1 cellular context compared by ENCODE assay signal in genomic region chr13:20566917-20567755, GRCh38.
TF ChIP-seq lines count a peak whose summit lies in the region.

IFT88 (plus strand) TSS chr13:20567157; CDS start chr13:20574386, 7,229 bp downstream.

TF ChIP-seq in HepG2, 621 proteins besides CTCF, POLR2A, EP300 and RAD21 (continued from another document and continues in another):
- no peak for TF ChIP-seq RERE (CRISPR knock-in tag; IDR thresholded peaks at IDR 0.05; ENCODE audit: low read depth)
- no peak for TF ChIP-seq NFKBIZ (CRISPR knock-in tag; IDR thresholded peaks at IDR 0.05)
- peak; percentile 33 for TF ChIP-seq GATAD2A (CRISPR knock-in tag; IDR thresholded peaks at IDR 0.05)
- 0 out of 2 replicates have a peak, but pooled peaks have one; percentile 12 for TF ChIP-seq DNMT3B (CRISPR knock-in tag; conservative IDR thresholded peaks at IDR 0.05)
- TF ChIP-seq, protein P1, sequence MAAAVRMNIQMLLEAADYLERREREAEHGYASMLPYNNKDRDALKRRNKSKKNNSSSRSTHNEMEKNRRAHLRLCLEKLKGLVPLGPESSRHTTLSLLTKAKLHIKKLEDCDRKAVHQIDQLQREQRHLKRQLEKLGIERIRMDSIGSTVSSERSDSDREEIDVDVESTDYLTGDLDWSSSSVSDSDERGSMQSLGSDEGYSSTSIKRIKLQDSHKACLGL (CRISPR knock-in tag; IDR thresholded peaks at IDR 0.05): peak; percentile 84; the same call in 1 of the 2 replicates
- TF ChIP-seq HCFC1 (IDR thresholded peaks at IDR 0.05; ENCODE audit: low read depth, low read length): no peak
- no peak for TF ChIP-seq NR3C1 (CRISPR knock-in tag; IDR thresholded peaks at IDR 0.05)
- TF ChIP-seq ZNF605 (CRISPR knock-in tag; IDR thresholded peaks at IDR 0.05): no peak; the same call in 1 of the 2 replicates
- TF ChIP-seq KDM5A (IDR thresholded peaks at IDR 0.05; ENCODE audit: borderline replicate concordance, low read length): peak; percentile 69; the same call in 1 of the 2 replicates
- peak; percentile 80; the same call in 1 of the 2 replicates for TF ChIP-seq E2F2 (CRISPR knock-in tag; IDR thresholded peaks at IDR 0.05; ENCODE audit: borderline replicate concordance)
- no peak for TF ChIP-seq ZNF678 (CRISPR knock-in tag; IDR thresholded peaks at IDR 0.05)
- TF ChIP-seq FOXK2 (IDR thresholded peaks at IDR 0.05): no peak
- TF ChIP-seq ZNF513 (CRISPR knock-in tag; conservative IDR thresholded peaks at IDR 0.05): no peak
- peak; percentile 90; the same call in 1 of the 2 replicates for TF ChIP-seq ZNF713 (CRISPR knock-in tag; IDR thresholded peaks at IDR 0.05)
- TF ChIP-seq ZNF607 (CRISPR knock-in tag; IDR thresholded peaks at IDR 0.05; ENCODE audit: borderline replicate concordance): peak; percentile 52; the same call in 1 of the 2 replicates
- TF ChIP-seq FOXJ3 (CRISPR knock-in tag; IDR thresholded peaks at IDR 0.05; ENCODE audit: borderline replicate concordance): no peak
- TF ChIP-seq, protein P2, sequence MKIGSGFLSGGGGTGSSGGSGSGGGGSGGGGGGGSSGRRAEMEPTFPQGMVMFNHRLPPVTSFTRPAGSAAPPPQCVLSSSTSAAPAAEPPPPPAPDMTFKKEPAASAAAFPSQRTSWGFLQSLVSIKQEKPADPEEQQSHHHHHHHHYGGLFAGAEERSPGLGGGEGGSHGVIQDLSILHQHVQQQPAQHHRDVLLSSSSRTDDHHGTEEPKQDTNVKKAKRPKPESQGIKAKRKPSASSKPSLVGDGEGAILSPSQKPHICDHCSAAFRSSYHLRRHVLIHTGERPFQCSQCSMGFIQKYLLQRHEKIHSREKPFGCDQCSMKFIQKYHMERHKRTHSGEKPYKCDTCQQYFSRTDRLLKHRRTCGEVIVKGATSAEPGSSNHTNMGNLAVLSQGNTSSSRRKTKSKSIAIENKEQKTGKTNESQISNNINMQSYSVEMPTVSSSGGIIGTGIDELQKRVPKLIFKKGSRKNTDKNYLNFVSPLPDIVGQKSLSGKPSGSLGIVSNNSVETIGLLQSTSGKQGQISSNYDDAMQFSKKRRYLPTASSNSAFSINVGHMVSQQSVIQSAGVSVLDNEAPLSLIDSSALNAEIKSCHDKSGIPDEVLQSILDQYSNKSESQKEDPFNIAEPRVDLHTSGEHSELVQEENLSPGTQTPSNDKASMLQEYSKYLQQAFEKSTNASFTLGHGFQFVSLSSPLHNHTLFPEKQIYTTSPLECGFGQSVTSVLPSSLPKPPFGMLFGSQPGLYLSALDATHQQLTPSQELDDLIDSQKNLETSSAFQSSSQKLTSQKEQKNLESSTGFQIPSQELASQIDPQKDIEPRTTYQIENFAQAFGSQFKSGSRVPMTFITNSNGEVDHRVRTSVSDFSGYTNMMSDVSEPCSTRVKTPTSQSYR (CRISPR knock-in tag; IDR thresholded peaks at IDR 0.05; ENCODE audit: borderline replicate concordance): no peak; the same call in 1 of the 2 replicates
- TF ChIP-seq WIZ (CRISPR knock-in tag; IDR thresholded peaks at IDR 0.05): no peak
- no peak for TF ChIP-seq TRIM24 (CRISPR knock-in tag; IDR thresholded peaks at IDR 0.05)
- 0 out of 2 replicates have a peak, but pooled peaks have one; percentile 59 for TF ChIP-seq ZNF367 (CRISPR knock-in tag; IDR thresholded peaks at IDR 0.05; ENCODE audit: borderline replicate concordance)
- TF ChIP-seq TOPORS (CRISPR knock-in tag; IDR thresholded peaks at IDR 0.05): no peak
- TF ChIP-seq HNRNPL (IDR thresholded peaks at IDR 0.05; ENCODE audit: low read depth, low read length): peak; percentile 94
- no peak for TF ChIP-seq ZMAT5 (CRISPR knock-in tag; IDR thresholded peaks at IDR 0.05; ENCODE audit: borderline replicate concordance, low read depth)
- TF ChIP-seq MLLT10 (CRISPR knock-in tag; IDR thresholded peaks at IDR 0.05): no peak
- TF ChIP-seq ZNF776 (CRISPR knock-in tag; IDR thresholded peaks at IDR 0.05): peak; percentile 69
- TF ChIP-seq SMARCC2 (IDR thresholded peaks at IDR 0.05): no peak
- peak; percentile 40; the same call in 1 of the 2 replicates for TF ChIP-seq PAX8 (CRISPR knock-in tag; IDR thresholded peaks at IDR 0.05; ENCODE audit: borderline replicate concordance)
- TF ChIP-seq, protein P3, sequence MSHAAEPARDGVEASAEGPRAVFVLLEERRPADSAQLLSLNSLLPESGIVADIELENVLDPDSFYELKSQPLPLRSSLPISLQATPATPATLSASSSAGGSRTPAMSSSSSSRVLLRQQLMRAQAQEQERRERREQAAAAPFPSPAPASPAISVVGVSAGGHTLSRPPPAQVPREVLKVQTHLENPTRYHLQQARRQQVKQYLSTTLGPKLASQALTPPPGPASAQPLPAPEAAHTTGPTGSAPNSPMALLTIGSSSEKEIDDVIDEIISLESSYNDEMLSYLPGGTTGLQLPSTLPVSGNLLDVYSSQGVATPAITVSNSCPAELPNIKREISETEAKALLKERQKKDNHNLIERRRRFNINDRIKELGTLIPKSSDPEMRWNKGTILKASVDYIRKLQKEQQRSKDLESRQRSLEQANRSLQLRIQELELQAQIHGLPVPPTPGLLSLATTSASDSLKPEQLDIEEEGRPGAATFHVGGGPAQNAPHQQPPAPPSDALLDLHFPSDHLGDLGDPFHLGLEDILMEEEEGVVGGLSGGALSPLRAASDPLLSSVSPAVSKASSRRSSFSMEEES (CRISPR knock-in tag; IDR thresholded peaks at IDR 0.05): no peak
- peak; percentile 43 for TF ChIP-seq FOXP4 (CRISPR knock-in tag; IDR thresholded peaks at IDR 0.05)
- TF ChIP-seq SMARCE1 (IDR thresholded peaks at IDR 0.05; ENCODE audit: borderline replicate concordance): no peak
- TF ChIP-seq ZNF720 (CRISPR knock-in tag; IDR thresholded peaks at IDR 0.05): no peak
- 0 out of 2 replicates have a peak, but pooled peaks have one; percentile 28 for TF ChIP-seq RXRA (CRISPR knock-in tag; IDR thresholded peaks at IDR 0.05)
- TF ChIP-seq NAIF1 (CRISPR knock-in tag; IDR thresholded peaks at IDR 0.05; ENCODE audit: borderline replicate concordance): peak; percentile 75; the same call in 1 of the 2 replicates
- peak; percentile 74 for TF ChIP-seq SP4 (CRISPR knock-in tag; IDR thresholded peaks at IDR 0.05)
- no peak for TF ChIP-seq ZNF329 (CRISPR knock-in tag; IDR thresholded peaks at IDR 0.05; ENCODE audit: low read depth)
- TF ChIP-seq RXRB (CRISPR knock-in tag; IDR thresholded peaks at IDR 0.05; ENCODE audit: borderline replicate concordance): peak; percentile 58
- TF ChIP-seq, protein P4, sequence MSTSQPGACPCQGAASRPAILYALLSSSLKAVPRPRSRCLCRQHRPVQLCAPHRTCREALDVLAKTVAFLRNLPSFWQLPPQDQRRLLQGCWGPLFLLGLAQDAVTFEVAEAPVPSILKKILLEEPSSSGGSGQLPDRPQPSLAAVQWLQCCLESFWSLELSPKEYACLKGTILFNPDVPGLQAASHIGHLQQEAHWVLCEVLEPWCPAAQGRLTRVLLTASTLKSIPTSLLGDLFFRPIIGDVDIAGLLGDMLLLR (CRISPR knock-in tag; IDR thresholded peaks at IDR 0.05): no peak
- peak; percentile 49; the same call in 1 of the 2 replicates for TF ChIP-seq ZMAT3 (CRISPR knock-in tag; conservative IDR thresholded peaks at IDR 0.05)
- TF ChIP-seq, protein P5, sequence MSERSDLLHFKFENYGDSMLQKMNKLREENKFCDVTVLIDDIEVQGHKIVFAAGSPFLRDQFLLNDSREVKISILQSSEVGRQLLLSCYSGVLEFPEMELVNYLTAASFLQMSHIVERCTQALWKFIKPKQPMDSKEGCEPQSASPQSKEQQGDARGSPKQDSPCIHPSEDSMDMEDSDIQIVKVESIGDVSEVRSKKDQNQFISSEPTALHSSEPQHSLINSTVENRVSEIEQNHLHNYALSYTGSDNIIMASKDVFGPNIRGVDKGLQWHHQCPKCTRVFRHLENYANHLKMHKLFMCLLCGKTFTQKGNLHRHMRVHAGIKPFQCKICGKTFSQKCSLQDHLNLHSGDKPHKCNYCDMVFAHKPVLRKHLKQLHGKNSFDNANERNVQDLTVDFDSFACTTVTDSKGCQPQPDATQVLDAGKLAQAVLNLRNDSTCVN (CRISPR knock-in tag; IDR thresholded peaks at IDR 0.05; ENCODE audit: borderline replicate concordance): no peak; the same call in 1 of the 2 replicates
- peak; percentile 78 for TF ChIP-seq ATF7-NPFF (CRISPR knock-in tag; IDR thresholded peaks at IDR 0.05; ENCODE audit: low read depth)
- TF ChIP-seq, protein P6, sequence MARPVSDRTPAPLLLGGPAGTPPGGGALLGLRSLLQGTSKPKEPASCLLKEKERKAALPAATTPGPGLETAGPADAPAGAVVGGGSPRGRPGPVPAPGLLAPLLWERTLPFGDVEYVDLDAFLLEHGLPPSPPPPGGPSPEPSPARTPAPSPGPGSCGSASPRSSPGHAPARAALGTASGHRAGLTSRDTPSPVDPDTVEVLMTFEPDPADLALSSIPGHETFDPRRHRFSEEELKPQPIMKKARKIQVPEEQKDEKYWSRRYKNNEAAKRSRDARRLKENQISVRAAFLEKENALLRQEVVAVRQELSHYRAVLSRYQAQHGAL (CRISPR knock-in tag; IDR thresholded peaks at IDR 0.05; ENCODE audit: not compliant biosample characterization): no peak
- peak; percentile 75 for TF ChIP-seq DR1 (CRISPR knock-in tag; IDR thresholded peaks at IDR 0.05)
- no peak for TF ChIP-seq ZNF564 (CRISPR knock-in tag; IDR thresholded peaks at IDR 0.05)
- TF ChIP-seq ZFAT (CRISPR knock-in tag; conservative IDR thresholded peaks at IDR 0.05): no peak
